Comparison of ENCODE assay signal across 20 cellular contexts in genomic region chr4:128866281-128866680, GRCh38. TPM values are rescaled to one million over a fixed set of nuclear protein-coding genes. Genes with fewer than 3 reads are reported as not detected.
A peak's percentile ranks its signal among the peaks of the same experiment; 100 is the strongest.
DNase-seq lines count a peak whose midpoint lies in the region; ATAC-seq and TF ChIP-seq lines count a peak whose summit lies in the region.
"Had no signal": no experiment of that assay in that cellular context is flagged by ENCODE, and none has a peak within 500 bp of the region (broad histone marks: within the 10 kb centered on the region; RNA-seq: fewer than 3 reads in every experiment).

No MANE protein-coding gene starts in this region.

- no peak overlapping the region for H3K18ac ChIP-seq in mesendoderm (ENCODE audit: low read length)

- no peak for DNase-seq in stimulated activated naive CD8-positive, alpha-beta T cell treated with anti-CD3 and anti-CD28 coated beads, Interleukin-15, Interleukin-2, amounts not matched to agents 100 U/mL and 50 U/mL, for 24 hours
- DNase-seq in NCI-H526 treated with DMSO at 0.1 percent for 48 hours (lab: John Stamatoyannopoulos, UW) (peak; percentile 79), mesendoderm (peak; percentile 42), GM13977 (ENCODE audit: low spot score) (no peak), NCI-H2227 treated with DMSO at 0.1 percent for 48 hours (lab: John Stamatoyannopoulos, UW) (no peak)
- DNase-seq in T-helper 2 cell treated with Interferon-gamma antibody and Interleukin-4, amounts not matched to agents 5 μg/mL and 100 μg/mL, for 36 hours (ENCODE audit: low spot score): no peak
- DNase-seq: ACHN; AML-193; MG63; NCI-H1105; NCI-H1694 treated with DMSO at 0.1 percent for 48 hours; NCI-H2107; NCI-H226; NCI-H69; NK-92 treated with Interleukin-12 subunit alpha and Interleukin-12 subunit beta, amount 100 ng/mL, for 24 hours; SIG-M5 had no signal

- H3K4me3 Mint-ChIP-seq in stimulated activated naive CD8-positive, alpha-beta T cell treated with anti-CD3 and anti-CD28 coated beads, Interleukin-15, Interleukin-2, amounts not matched to agents 100 ng/mL and 50 ng/mL, for 24 hours: no peak overlapping the region
- H3K4me3 Mint-ChIP-seq in T-helper 2 cell treated with Interferon-gamma antibody and Interleukin-4, amounts not matched to agents 5 μg/mL and 100 μg/mL, for 36 hours: no peak overlapping the region
- H3K4me3 Mint-ChIP-seq: CD14-positive monocyte had no signal

- H3K9ac ChIP-seq in mesendoderm (ENCODE audit: low read length): no peak overlapping the region
- H3K9ac ChIP-seq: KMS-11 had no signal

- no peak for ATAC-seq in stimulated activated naive CD8-positive, alpha-beta T cell treated with anti-CD3 and anti-CD28 coated beads, Interleukin-15, Interleukin-2, amounts not matched to agents 100 U/mL and 50 U/mL, for 24 hours

- no peak overlapping the region for H2BK5ac ChIP-seq in mesendoderm (ENCODE audit: low read length)

- H3K4me2 ChIP-seq in mesendoderm (ENCODE audit: low read length): no peak overlapping the region
- H3K4me2 ChIP-seq: KMS-11 had no signal

- no peaks in the 10 kb centered on the region for H3K27me3 Mint-ChIP-seq in stimulated activated naive CD8-positive, alpha-beta T cell treated with anti-CD3 and anti-CD28 coated beads, Interleukin-15, Interleukin-2, amounts not matched to agents 100 ng/mL and 50 ng/mL, for 24 hours
- H3K27me3 Mint-ChIP-seq in T-helper 2 cell treated with Interferon-gamma antibody and Interleukin-4, amounts not matched to agents 5 μg/mL and 100 μg/mL, for 36 hours (ENCODE audit: low read depth): no peaks in the 10 kb centered on the region

- no CpG with 5 or more reads among the region's 2 CpGs for WGBS in mesendoderm (ENCODE audit: extremely low coverage, insufficient coverage, low lambda C conversion rate)

- H3K9me3 Mint-ChIP-seq in stimulated activated naive CD8-positive, alpha-beta T cell treated with anti-CD3 and anti-CD28 coated beads, Interleukin-15, Interleukin-2, amounts not matched to agents 100 ng/mL and 50 ng/mL, for 24 hours: no peaks in the 10 kb centered on the region
- no peaks in the 10 kb centered on the region for H3K9me3 Mint-ChIP-seq in T-helper 2 cell treated with Interferon-gamma antibody and Interleukin-4, amounts not matched to agents 5 μg/mL and 100 μg/mL, for 36 hours
- H3K9me3 Mint-ChIP-seq: CD14-positive monocyte had no signal

- no peak overlapping the region for H4K5ac ChIP-seq in mesendoderm (ENCODE audit: low read length)

- in situ Hi-C loops in GM13977 (cut with MboI; ENCODE audit: low pct_unique_long_range_greater_than_20kb, low sequenced_read_pairs, unreplicated experiment): loop anchor here (10.0 kb wide), 1 partner anchor 51 kb away; no protein-coding TSS in a partner anchor

- no peaks in the 10 kb centered on the region for H3K27me3 ChIP-seq in mesendoderm (ENCODE audit: insufficient read depth, low read length, poor library complexity)
- H3K27me3 ChIP-seq: MG63 had no signal

- peaks cover 44% of the 10 kb centered on the region for H3K4me1 Mint-ChIP-seq in stimulated activated naive CD8-positive, alpha-beta T cell treated with anti-CD3 and anti-CD28 coated beads, Interleukin-15, Interleukin-2, amounts not matched to agents 100 ng/mL and 50 ng/mL, for 24 hours (ENCODE audit: low read depth)
- H3K4me1 Mint-ChIP-seq in T-helper 2 cell treated with Interferon-gamma antibody and Interleukin-4, amounts not matched to agents 5 μg/mL and 100 μg/mL, for 36 hours (ENCODE audit: low read depth): peaks cover 24% of the 10 kb centered on the region

- peaks cover 5% of the 10 kb centered on the region for H3K79me1 ChIP-seq in mesendoderm (ENCODE audit: low read length)

- peak overlapping the region; percentile 32 for H3K27ac Mint-ChIP-seq in stimulated activated naive CD8-positive, alpha-beta T cell treated with anti-CD3 and anti-CD28 coated beads, Interleukin-15, Interleukin-2, amounts not matched to agents 100 ng/mL and 50 ng/mL, for 24 hours
- no peak overlapping the region for H3K27ac Mint-ChIP-seq in T-helper 2 cell treated with Interferon-gamma antibody and Interleukin-4, amounts not matched to agents 5 μg/mL and 100 μg/mL, for 36 hours

- H4K8ac ChIP-seq in mesendoderm (ENCODE audit: low read depth, low read length): no peak overlapping the region

- no peak overlapping the region for H2BK120ac ChIP-seq in mesendoderm (ENCODE audit: low read depth, low read length)

- H3K4me1 ChIP-seq in mesendoderm (ENCODE audit: control insufficient read depth, low read depth, low read length): peaks cover 2% of the 10 kb centered on the region
- H3K4me1 ChIP-seq: HAP-1 had no signal

- no peak overlapping the region for H3K4me3 ChIP-seq in mesendoderm (ENCODE audit: low read length)
- H3K4me3 ChIP-seq: HAP-1, MG63 had no signal

- no peak overlapping the region for H3K23ac ChIP-seq in mesendoderm (ENCODE audit: low read length)

- no peak overlapping the region for H2BK15ac ChIP-seq in mesendoderm (replicated peaks; ENCODE audit: low read depth)

- peaks cover 5% of the 10 kb centered on the region for H3K36me3 ChIP-seq in mesendoderm (ENCODE audit: control insufficient read depth, insufficient read depth, low read length)

- H3K4ac ChIP-seq in mesendoderm (ENCODE audit: low read depth, low read length): no peak overlapping the region

- H2AK5ac ChIP-seq in mesendoderm (ENCODE audit: low read length): no peak overlapping the region

- H3K79me2 ChIP-seq in mesendoderm (ENCODE audit: control insufficient read depth, insufficient read depth, low read length): peaks cover 4% of the 10 kb centered on the region

- peaks cover 79% of the 10 kb centered on the region for H3K36me3 Mint-ChIP-seq in stimulated activated naive CD8-positive, alpha-beta T cell treated with anti-CD3 and anti-CD28 coated beads, Interleukin-15, Interleukin-2, amounts not matched to agents 100 ng/mL and 50 ng/mL, for 24 hours (ENCODE audit: low read depth)
- H3K36me3 Mint-ChIP-seq in T-helper 2 cell treated with Interferon-gamma antibody and Interleukin-4, amounts not matched to agents 5 μg/mL and 100 μg/mL, for 36 hours (ENCODE audit: low read depth): peaks cover 77% of the 10 kb centered on the region

- H3K27ac ChIP-seq in mesendoderm (ENCODE audit: low read depth, low read length): peak overlapping the region; percentile 21
- H3K27ac ChIP-seq: KMS-11 had no signal

- TF ChIP-seq CTCF in GM13977 (IDR thresholded peaks at IDR 0.05; ENCODE audit: extremely low read depth, insufficient read depth, missing control alignments): no peak

- H3K56ac ChIP-seq in mesendoderm (ENCODE audit: low read length): no peak overlapping the region

RNA-seq across cellular contexts. Expression of gene JADE1, which starts 56.8 kb away (rescaled TPM):
- 28.4 TPM for polyA plus RNA-seq in mesendoderm (2013, experiment 1 of 2)
- 28.7 TPM for polyA plus RNA-seq in mesendoderm (2013, experiment 2 of 2)

Comparison
In these comparisons a context has a peak if more than half of its experiments do, and no peak if none do; other contexts are left out.
1. DNase-seq: peak in NCI-H526 treated with DMSO at 0.1 percent for 48 hours (single experiment) and mesendoderm (single experiment); none in stimulated activated naive CD8-positive, alpha-beta T cell treated with anti-CD3 and anti-CD28 coated beads, Interleukin-15, Interleukin-2, amounts not matched to agents 100 U/mL and 50 U/mL, for 24 hours (single experiment), GM13977 (single experiment), NCI-H2227 treated with DMSO at 0.1 percent for 48 hours (single experiment) and T-helper 2 cell treated with Interferon-gamma antibody and Interleukin-4, amounts not matched to agents 5 μg/mL and 100 μg/mL, for 36 hours (single experiment).